ENCODE assay signal across 1 cellular context in genomic region chr19:43526884-43527859, GRCh38.
TF ChIP-seq lines count a peak whose summit lies in the region.

Gene ETHE1, minus strand, starts transcription at chr19:43527201. Its CDS starts 24 bp downstream, at chr19:43527177.

TF ChIP-seq in HepG2, 621 proteins besides CTCF, POLR2A, EP300 and RAD21 (continued from another document and continues in another):
- TF ChIP-seq ETS1 (CRISPR knock-in tag; IDR thresholded peaks at IDR 0.05) (no peak), ZFYVE20 (CRISPR knock-in tag; IDR thresholded peaks at IDR 0.05; ENCODE audit: borderline replicate concordance, low read depth) (no peak), ZNF770 (CRISPR knock-in tag; IDR thresholded peaks at IDR 0.05) (peak; percentile 90), ZNF747 (CRISPR knock-in tag; IDR thresholded peaks at IDR 0.05; ENCODE audit: borderline replicate concordance) (no peak), ZFP36L1 (CRISPR knock-in tag; IDR thresholded peaks at IDR 0.05) (peak; percentile 68; the same call in 1 of the 2 replicates), SATB2 (CRISPR knock-in tag; IDR thresholded peaks at IDR 0.05) (no peak), PAF1 (CRISPR knock-in tag; IDR thresholded peaks at IDR 0.05) (no peak), NFKB2 (CRISPR knock-in tag; IDR thresholded peaks at IDR 0.05; ENCODE audit: borderline replicate concordance) (no peak; the same call in 1 of the 2 replicates), ZNF614 (CRISPR knock-in tag; IDR thresholded peaks at IDR 0.05; ENCODE audit: borderline replicate concordance) (peak; percentile 58; the same call in 1 of the 2 replicates), XBP1 (CRISPR knock-in tag; IDR thresholded peaks at IDR 0.05) (no peak), ZNF674 (CRISPR knock-in tag; IDR thresholded peaks at IDR 0.05; ENCODE audit: low read depth) (no peak), ZNF7 (CRISPR knock-in tag; IDR thresholded peaks at IDR 0.05) (no peak), KIAA2018 (CRISPR knock-in tag; IDR thresholded peaks at IDR 0.05; ENCODE audit: borderline replicate concordance) (no peak), NR1H2 (CRISPR knock-in tag; IDR thresholded peaks at IDR 0.05; ENCODE audit: borderline replicate concordance, low read depth) (no peak), U2AF1 (optimal IDR thresholded peaks at IDR 0.05; ENCODE audit: low read depth, low read length) (no peak), RNF219 (CRISPR knock-in tag; IDR thresholded peaks at IDR 0.05) (no peak), ZBTB21 (CRISPR knock-in tag; IDR thresholded peaks at IDR 0.05) (no peak), GLMP (CRISPR knock-in tag; IDR thresholded peaks at IDR 0.05; ENCODE audit: borderline replicate concordance) (no peak), ZNF550 (CRISPR knock-in tag; IDR thresholded peaks at IDR 0.05; ENCODE audit: borderline replicate concordance) (peak; percentile 77; the same call in 1 of the 2 replicates), KLF16 (CRISPR knock-in tag; IDR thresholded peaks at IDR 0.05) (peak in 1 of 2 experiments; percentile 69; a peak in 1 of 4 replicates), ZNF800 (CRISPR knock-in tag; IDR thresholded peaks at IDR 0.05) (peak; percentile 67), ZNF724P (CRISPR knock-in tag; IDR thresholded peaks at IDR 0.05; ENCODE audit: borderline replicate concordance) (peak; percentile 67; the same call in 1 of the 2 replicates), CC2D1A (CRISPR knock-in tag; IDR thresholded peaks at IDR 0.05) (no peak), CBX1 (IDR thresholded peaks at IDR 0.05; ENCODE audit: low read depth) (peak; percentile 30), NFE2L1 (CRISPR knock-in tag; IDR thresholded peaks at IDR 0.05; ENCODE audit: borderline replicate concordance) (no peak), ZNF44 (CRISPR knock-in tag; IDR thresholded peaks at IDR 0.05) (no peak), KLF11 (CRISPR knock-in tag; IDR thresholded peaks at IDR 0.05) (0 out of 2 replicates have a peak, but pooled peaks have one; percentile 41), RFXANK (CRISPR knock-in tag; IDR thresholded peaks at IDR 0.05) (no peak), EHMT2 (IDR thresholded peaks at IDR 0.05; ENCODE audit: borderline replicate concordance, low read depth, low read length) (no peak)
- TF ChIP-seq, protein P1, sequence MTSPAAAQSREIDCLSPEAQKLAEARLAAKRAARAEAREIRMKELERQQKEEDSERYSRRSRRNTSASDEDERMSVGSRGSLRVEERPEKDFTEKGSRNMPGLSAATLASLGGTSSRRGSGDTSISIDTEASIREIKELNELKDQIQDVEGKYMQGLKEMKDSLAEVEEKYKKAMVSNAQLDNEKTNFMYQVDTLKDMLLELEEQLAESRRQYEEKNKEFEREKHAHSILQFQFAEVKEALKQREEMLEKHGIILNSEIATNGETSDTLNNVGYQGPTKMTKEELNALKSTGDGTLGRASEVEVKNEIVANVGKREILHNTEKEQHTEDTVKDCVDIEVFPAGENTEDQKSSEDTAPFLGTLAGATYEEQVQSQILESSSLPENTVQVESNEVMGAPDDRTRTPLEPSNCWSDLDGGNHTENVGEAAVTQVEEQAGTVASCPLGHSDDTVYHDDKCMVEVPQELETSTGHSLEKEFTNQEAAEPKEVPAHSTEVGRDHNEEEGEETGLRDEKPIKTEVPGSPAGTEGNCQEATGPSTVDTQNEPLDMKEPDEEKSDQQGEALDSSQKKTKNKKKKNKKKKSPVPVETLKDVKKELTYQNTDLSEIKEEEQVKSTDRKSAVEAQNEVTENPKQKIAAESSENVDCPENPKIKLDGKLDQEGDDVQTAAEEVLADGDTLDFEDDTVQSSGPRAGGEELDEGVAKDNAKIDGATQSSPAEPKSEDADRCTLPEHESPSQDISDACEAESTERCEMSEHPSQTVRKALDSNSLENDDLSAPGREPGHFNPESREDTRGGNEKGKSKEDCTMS (CRISPR knock-in tag; conservative IDR thresholded peaks at IDR 0.05), result no peak; the same call in 1 of the 2 replicates
- TF ChIP-seq, protein P2, sequence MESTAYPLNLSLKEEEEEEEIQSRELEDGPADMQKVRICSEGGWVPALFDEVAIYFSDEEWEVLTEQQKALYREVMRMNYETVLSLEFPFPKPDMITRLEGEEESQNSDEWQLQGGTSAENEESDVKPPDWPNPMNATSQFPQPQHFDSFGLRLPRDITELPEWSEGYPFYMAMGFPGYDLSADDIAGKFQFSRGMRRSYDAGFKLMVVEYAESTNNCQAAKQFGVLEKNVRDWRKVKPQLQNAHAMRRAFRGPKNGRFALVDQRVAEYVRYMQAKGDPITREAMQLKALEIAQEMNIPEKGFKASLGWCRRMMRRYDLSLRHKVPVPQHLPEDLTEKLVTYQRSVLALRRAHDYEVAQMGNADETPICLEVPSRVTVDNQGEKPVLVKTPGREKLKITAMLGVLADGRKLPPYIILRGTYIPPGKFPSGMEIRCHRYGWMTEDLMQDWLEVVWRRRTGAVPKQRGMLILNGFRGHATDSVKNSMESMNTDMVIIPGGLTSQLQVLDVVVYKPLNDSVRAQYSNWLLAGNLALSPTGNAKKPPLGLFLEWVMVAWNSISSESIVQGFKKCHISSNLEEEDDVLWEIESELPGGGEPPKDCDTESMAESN (CRISPR knock-in tag; conservative IDR thresholded peaks at IDR 0.05), result peak; percentile 87
- TF ChIP-seq, protein P3, sequence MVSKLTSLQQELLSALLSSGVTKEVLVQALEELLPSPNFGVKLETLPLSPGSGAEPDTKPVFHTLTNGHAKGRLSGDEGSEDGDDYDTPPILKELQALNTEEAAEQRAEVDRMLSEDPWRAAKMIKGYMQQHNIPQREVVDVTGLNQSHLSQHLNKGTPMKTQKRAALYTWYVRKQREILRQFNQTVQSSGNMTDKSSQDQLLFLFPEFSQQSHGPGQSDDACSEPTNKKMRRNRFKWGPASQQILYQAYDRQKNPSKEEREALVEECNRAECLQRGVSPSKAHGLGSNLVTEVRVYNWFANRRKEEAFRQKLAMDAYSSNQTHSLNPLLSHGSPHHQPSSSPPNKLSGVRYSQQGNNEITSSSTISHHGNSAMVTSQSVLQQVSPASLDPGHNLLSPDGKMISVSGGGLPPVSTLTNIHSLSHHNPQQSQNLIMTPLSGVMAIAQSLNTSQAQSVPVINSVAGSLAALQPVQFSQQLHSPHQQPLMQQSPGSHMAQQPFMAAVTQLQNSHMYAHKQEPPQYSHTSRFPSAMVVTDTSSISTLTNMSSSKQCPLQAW (CRISPR knock-in tag; IDR thresholded peaks at IDR 0.05), result 0 out of 2 replicates have a peak, but pooled peaks have one; percentile 58
